ENCODE assay signal across 2 cellular contexts in genomic region chr11:61777234-61778090, GRCh38.
A peak's percentile ranks its signal among the peaks of the same experiment; 100 is the strongest.
TF ChIP-seq lines count a peak whose summit lies in the region.

No MANE protein-coding gene starts in this region.

TF ChIP-seq in WTC11, 78 proteins besides CTCF, POLR2A, EP300 and RAD21:
- TF ChIP-seq ZBTB43 (CRISPR knock-in tag; IDR thresholded peaks at IDR 0.05) (no peak), ZNF138 (CRISPR knock-in tag; conservative IDR thresholded peaks at IDR 0.05) (0 out of 2 replicates have a peak, but pooled peaks have one; percentile 1), SMAD3 (CRISPR knock-in tag; IDR thresholded peaks at IDR 0.05; ENCODE audit: borderline replicate concordance) (no peak), CBFB (CRISPR knock-in tag; IDR thresholded peaks at IDR 0.05; ENCODE audit: low read depth) (no peak), FOXP1 (CRISPR knock-in tag; IDR thresholded peaks at IDR 0.05; ENCODE audit: borderline replicate concordance) (no peak), FOXK1 (CRISPR knock-in tag; IDR thresholded peaks at IDR 0.05) (no peak), USF2 (CRISPR knock-in tag; IDR thresholded peaks at IDR 0.05) (peak; percentile 41; the same call in 1 of the 2 replicates), ZNF281 (CRISPR knock-in tag; IDR thresholded peaks at IDR 0.05) (no peak), MYBL2 (CRISPR knock-in tag; IDR thresholded peaks at IDR 0.05) (no peak), ZNF416 (CRISPR knock-in tag; IDR thresholded peaks at IDR 0.05) (no peak), ZNF263 (CRISPR knock-in tag; IDR thresholded peaks at IDR 0.05; ENCODE audit: low read depth) (no peak), MAX (CRISPR knock-in tag; IDR thresholded peaks at IDR 0.05) (peak; percentile 59; the same call in 1 of the 2 replicates)

TF ChIP-seq in GM12878, 131 proteins besides CTCF, POLR2A, EP300 and RAD21:
- TF ChIP-seq ZBTB11 (CRISPR knock-in tag; IDR thresholded peaks at IDR 0.05) (no peak), BHLHE40 (IDR thresholded peaks at IDR 0.05; ENCODE audit: borderline replicate concordance in 1 of 2, low read depth in 2 of 2, low read length in 1 of 2) (peak; percentile 24 to 66; a peak in 2 of 4 replicates), SMAD1 (IDR thresholded peaks at IDR 0.05; ENCODE audit: low read depth, partially characterized antibody) (no peak), CBFB (IDR thresholded peaks at IDR 0.05; ENCODE audit: low read depth) (no peak), RELA (IDR thresholded peaks at IDR 0.05; ENCODE audit: borderline replicate concordance, partially characterized antibody) (no peak), SIX5 (IDR thresholded peaks at IDR 0.05; ENCODE audit: low read depth, low read length, severe bottlenecking) (no peak)
